Comparison of ENCODE assay signal across 8 cellular contexts in genomic region chr9:36399980-36400331, GRCh38. TPM values are rescaled to one million over a fixed set of nuclear protein-coding genes. Genes with fewer than 3 reads are reported as not detected.
A peak's percentile ranks its signal among the peaks of the same experiment; 100 is the strongest.
DNase-seq lines count a peak whose midpoint lies in the region; ATAC-seq and TF ChIP-seq lines count a peak whose summit lies in the region.

TSS of gene RNF38 (minus strand) at chr9:36400269. CDS start at chr9:36400108, 161 bp downstream.

- peak within 1 kb of the TSS; percentile 90 for H3K4me2 ChIP-seq in fibroblast of lung (ENCODE audit: extremely low read depth, insufficient read depth, low read length)

- no peaks in the 10 kb centered on the region for H4K20me1 ChIP-seq in fibroblast of lung (ENCODE audit: control insufficient read depth, extremely low read depth, insufficient read depth, low read length)

- TF ChIP-seq CTCF in VCaP (conservative IDR thresholded peaks at IDR 0.05) (no peak), fibroblast of lung (conservative IDR thresholded peaks at IDR 0.05 in 1 of 2, IDR thresholded peaks at IDR 0.05 in 1 of 2; ENCODE audit: low read depth in 1 of 2, low read length in 2 of 2) (no peak), neutrophil (IDR thresholded peaks at IDR 0.05) (no peak)

- peak within 1 kb of the TSS; percentile 83 for H3K4me3 ChIP-seq in H7 (ENCODE audit: insufficient read depth, low read depth, low read length)
- peak within 1 kb of the TSS; percentile 71 to 98 (median 78) for H3K4me3 ChIP-seq in fibroblast of lung (replicated peaks in 1 of 4; ENCODE audit: control extremely low read depth in 1 of 4, insufficient read depth in 1 of 4, low read depth in 3 of 4, low read length in 4 of 4)
- peak within 1 kb of the TSS; percentile 88 to 91 for H3K4me3 ChIP-seq in neutrophil (ENCODE audit: low read depth in 1 of 2, low read length in 1 of 2)

- H3K36me3 ChIP-seq in H7 (replicated peaks; ENCODE audit: control insufficient read depth, insufficient read depth, low read length) (no peaks in the 10 kb centered on the region), fibroblast of lung (ENCODE audit: control insufficient read depth, insufficient read depth, low read length) (no peaks in the 10 kb centered on the region), neutrophil (no peaks in the 10 kb centered on the region)

- H3K27me3 ChIP-seq in H7 (ENCODE audit: control insufficient read depth, insufficient read depth, low read length) = no peaks in the 10 kb centered on the region
- H3K27me3 ChIP-seq in fibroblast of lung (ENCODE audit: control insufficient read depth, insufficient read depth, low read length) = no peaks in the 10 kb centered on the region
- H3K27me3 ChIP-seq in neutrophil = no peaks in the 10 kb centered on the region

- H3K27ac ChIP-seq in VCaP (peak within 1 kb of the TSS; percentile 94), fibroblast of lung (ENCODE audit: insufficient read depth, low read length) (peak within 1 kb of the TSS; percentile 78), neutrophil (peak within 1 kb of the TSS; percentile 96)

- no peak for ATAC-seq in HG03135 (IDR thresholded peaks at IDR 0.05; ENCODE audit: unreplicated experiment)

- peak within 1 kb of the TSS; percentile 76 for H3K9ac ChIP-seq in fibroblast of lung (ENCODE audit: insufficient read depth, low read length)

- peak within 1 kb of the TSS; percentile 71 for H2AFZ ChIP-seq in fibroblast of lung (ENCODE audit: low read length)

- no peak for DNase-seq in H7
- DNase-seq in fibroblast of lung (ENCODE audit: low read depth in 2 of 2) = no peak
- no peak for DNase-seq in NCI-H146 (lab: John Stamatoyannopoulos, UW)
- DNase-seq in SKM-1 treated with dmso at 0.1 percent for 144 hours (lab: John Stamatoyannopoulos, UW; ENCODE audit: unreplicated experiment) = no peak
- DNase-seq in activated CD8-positive, alpha-beta memory T cell treated with anti-CD3 and anti-CD28 coated beads for 24 hours = no peak

- H3K79me2 ChIP-seq in fibroblast of lung (ENCODE audit: control insufficient read depth, insufficient read depth, low read length) = peaks cover 50% of the 10 kb centered on the region

- H3K4me1 ChIP-seq in fibroblast of lung (ENCODE audit: control insufficient read depth, extremely low read depth, insufficient read depth, low read length) (peaks cover 6% of the 10 kb centered on the region), neutrophil (ENCODE audit: control insufficient read depth in 1 of 2, insufficient read depth in 1 of 2, low read depth in 1 of 2, low read length in 1 of 2) (peaks cover 22 to 24% of the 10 kb centered on the region in 2 experiments)

- H3K9me3 ChIP-seq in fibroblast of lung (ENCODE audit: control insufficient read depth, insufficient read depth, low read depth, low read length) = no peaks in the 10 kb centered on the region
- H3K9me3 ChIP-seq in neutrophil = no peaks in the 10 kb centered on the region

RNA-seq across cellular contexts. Expression of gene RNF38, which starts in this region (rescaled TPM):
- 41.1 and 44.7 TPM in 2 replicates for total RNA-seq in H7 (2014; rRNA removed; shearing (Covaris generic))
- 7.7 and 8.9 TPM in 2 replicates for total RNA-seq in fibroblast of lung
- polyA plus RNA-seq in fibroblast of lung = 18.4 and 18.8 TPM in 2 replicates
- 8.8 and 10.5 TPM in 2 replicates for polyA plus RNA-seq in fibroblast of lung (2012)
- 61.2 and 108 TPM in 2 replicates for polyA minus RNA-seq in fibroblast of lung (ENCODE audit: low replicate concordance)
